1 cellular context compared by ENCODE assay signal in the genomic region with DNA sequence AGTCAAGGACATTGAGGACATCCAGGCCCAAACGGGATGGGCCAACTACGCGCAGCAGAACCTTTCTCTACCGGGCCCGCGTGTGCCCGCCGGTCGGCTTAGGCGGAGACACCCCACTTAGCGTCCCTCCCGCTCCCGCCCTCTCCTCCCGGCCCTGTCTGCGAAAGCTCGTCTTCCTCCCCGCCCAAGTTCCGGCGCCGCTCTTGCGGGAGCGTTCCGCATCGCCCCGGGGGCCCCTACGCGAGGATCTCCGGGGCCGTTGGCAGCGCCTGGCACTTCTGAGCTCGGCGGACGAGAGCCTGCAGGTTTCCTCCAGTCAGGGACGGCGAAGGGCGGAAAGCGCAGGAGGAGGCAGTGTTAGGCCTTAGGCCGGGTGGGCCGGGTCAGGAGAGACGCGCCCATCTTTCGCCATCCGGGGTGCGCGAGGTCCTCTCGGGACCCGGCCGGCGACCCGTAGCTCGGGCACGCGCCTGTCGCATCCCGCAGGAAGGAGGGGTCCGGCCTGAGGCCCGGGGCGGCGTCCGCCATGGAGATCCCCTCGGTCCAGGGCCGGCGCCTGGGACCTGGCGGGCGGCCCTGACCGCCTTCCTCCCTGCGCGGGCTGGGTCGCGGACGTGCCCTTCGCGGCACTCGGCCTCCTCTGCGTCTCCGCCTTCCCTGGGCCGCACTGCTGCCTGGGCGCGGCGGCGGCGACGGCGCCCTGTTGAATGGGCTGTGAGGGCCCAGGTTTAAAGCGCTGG.
TF ChIP-seq lines count a peak whose summit lies in the region.

Gene FEM1B, plus strand, starts transcription at position 141 of the 740 bp plus-strand sequence. CDS start 673 bp downstream, outside the sequence.

TF ChIP-seq in HepG2, 621 proteins besides CTCF, POLR2A, EP300 and RAD21 (continued from another document and continues in another):
- TF ChIP-seq, protein P1, sequence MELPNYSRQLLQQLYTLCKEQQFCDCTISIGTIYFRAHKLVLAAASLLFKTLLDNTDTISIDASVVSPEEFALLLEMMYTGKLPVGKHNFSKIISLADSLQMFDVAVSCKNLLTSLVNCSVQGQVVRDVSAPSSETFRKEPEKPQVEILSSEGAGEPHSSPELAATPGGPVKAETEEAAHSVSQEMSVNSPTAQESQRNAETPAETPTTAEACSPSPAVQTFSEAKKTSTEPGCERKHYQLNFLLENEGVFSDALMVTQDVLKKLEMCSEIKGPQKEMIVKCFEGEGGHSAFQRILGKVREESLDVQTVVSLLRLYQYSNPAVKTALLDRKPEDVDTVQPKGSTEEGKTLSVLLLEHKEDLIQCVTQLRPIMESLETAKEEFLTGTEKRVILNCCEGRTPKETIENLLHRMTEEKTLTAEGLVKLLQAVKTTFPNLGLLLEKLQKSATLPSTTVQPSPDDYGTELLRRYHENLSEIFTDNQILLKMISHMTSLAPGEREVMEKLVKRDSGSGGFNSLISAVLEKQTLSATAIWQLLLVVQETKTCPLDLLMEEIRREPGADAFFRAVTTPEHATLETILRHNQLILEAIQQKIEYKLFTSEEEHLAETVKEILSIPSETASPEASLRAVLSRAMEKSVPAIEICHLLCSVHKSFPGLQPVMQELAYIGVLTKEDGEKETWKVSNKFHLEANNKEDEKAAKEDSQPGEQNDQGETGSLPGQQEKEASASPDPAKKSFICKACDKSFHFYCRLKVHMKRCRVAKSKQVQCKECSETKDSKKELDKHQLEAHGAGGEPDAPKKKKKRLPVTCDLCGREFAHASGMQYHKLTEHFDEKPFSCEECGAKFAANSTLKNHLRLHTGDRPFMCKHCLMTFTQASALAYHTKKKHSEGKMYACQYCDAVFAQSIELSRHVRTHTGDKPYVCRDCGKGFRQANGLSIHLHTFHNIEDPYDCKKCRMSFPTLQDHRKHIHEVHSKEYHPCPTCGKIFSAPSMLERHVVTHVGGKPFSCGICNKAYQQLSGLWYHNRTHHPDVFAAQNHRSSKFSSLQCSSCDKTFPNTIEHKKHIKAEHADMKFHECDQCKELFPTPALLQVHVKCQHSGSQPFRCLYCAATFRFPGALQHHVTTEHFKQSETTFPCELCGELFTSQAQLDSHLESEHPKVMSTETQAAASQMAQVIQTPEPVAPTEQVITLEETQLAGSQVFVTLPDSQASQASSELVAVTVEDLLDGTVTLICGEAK (IDR thresholded peaks at IDR 0.05): peak; percentile 52
- TF ChIP-seq, protein P1 (CRISPR knock-in tag; IDR thresholded peaks at IDR 0.05): peak; percentile 94
- TF ChIP-seq SOX6 (IDR thresholded peaks at IDR 0.05): no peak
- peak; percentile 77 for TF ChIP-seq SOX6 (CRISPR knock-in tag; IDR thresholded peaks at IDR 0.05)
- TF ChIP-seq, protein P2, sequence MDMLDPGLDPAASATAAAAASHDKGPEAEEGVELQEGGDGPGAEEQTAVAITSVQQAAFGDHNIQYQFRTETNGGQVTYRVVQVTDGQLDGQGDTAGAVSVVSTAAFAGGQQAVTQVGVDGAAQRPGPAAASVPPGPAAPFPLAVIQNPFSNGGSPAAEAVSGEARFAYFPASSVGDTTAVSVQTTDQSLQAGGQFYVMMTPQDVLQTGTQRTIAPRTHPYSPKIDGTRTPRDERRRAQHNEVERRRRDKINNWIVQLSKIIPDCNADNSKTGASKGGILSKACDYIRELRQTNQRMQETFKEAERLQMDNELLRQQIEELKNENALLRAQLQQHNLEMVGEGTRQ (IDR thresholded peaks at IDR 0.05; ENCODE audit: low read depth, low read length): no peak
- TF ChIP-seq, protein P2 (CRISPR knock-in tag; IDR thresholded peaks at IDR 0.05; ENCODE audit: borderline replicate concordance): 0 out of 2 replicates have a peak, but pooled peaks have one; percentile 34
- no peak for TF ChIP-seq ZBTB3 (CRISPR knock-in tag; IDR thresholded peaks at IDR 0.05; ENCODE audit: borderline replicate concordance, low read depth)
- no peak for TF ChIP-seq HNRNPH1 (optimal IDR thresholded peaks at IDR 0.05; ENCODE audit: low read depth, low read length)
- TF ChIP-seq GABPB1 (CRISPR knock-in tag; IDR thresholded peaks at IDR 0.05): peak; percentile 96
- TF ChIP-seq, protein P3, sequence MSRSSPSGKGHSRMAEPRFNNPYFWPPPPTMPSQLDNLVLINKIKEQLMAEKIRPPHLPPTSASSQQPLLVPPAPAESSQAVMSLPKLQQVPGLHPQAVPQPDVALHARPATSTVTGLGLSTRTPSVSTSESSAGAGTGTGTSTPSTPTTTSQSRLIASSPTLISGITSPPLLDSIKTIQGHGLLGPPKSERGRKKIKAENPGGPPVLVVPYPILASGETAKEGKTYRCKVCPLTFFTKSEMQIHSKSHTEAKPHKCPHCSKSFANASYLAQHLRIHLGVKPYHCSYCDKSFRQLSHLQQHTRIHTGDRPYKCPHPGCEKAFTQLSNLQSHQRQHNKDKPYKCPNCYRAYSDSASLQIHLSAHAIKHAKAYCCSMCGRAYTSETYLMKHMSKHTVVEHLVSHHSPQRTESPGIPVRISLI (CRISPR knock-in tag; IDR thresholded peaks at IDR 0.05; ENCODE audit: borderline replicate concordance): peak; percentile 74; the same call in 1 of the 2 replicates
- TF ChIP-seq, protein P4, sequence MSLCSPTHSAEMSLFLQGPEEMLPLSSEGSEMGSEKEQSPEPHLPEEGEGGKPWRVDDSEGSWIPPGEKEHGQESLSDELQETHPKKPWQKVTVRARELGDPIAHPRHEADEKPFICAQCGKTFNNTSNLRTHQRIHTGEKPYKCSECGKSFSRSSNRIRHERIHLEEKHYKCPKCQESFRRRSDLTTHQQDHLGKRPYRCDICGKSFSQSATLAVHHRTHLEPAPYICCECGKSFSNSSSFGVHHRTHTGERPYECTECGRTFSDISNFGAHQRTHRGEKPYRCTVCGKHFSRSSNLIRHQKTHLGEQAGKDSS (CRISPR knock-in tag; IDR thresholded peaks at IDR 0.05; ENCODE audit: borderline replicate concordance, low read depth): peak; percentile 87; the same call in 1 of the 2 replicates
- TF ChIP-seq, protein P5, sequence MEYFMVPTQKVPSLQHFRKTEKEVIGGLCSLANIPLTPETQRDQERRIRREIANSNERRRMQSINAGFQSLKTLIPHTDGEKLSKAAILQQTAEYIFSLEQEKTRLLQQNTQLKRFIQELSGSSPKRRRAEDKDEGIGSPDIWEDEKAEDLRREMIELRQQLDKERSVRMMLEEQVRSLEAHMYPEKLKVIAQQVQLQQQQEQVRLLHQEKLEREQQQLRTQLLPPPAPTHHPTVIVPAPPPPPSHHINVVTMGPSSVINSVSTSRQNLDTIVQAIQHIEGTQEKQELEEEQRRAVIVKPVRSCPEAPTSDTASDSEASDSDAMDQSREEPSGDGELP (IDR thresholded peaks at IDR 0.05; ENCODE audit: borderline replicate concordance, low read depth): peak; percentile 8; the same call in 1 of the 2 replicates
- TF ChIP-seq ZNF205 (CRISPR knock-in tag; IDR thresholded peaks at IDR 0.05): peak; percentile 74
- no peak for TF ChIP-seq GTF3A (CRISPR knock-in tag; conservative IDR thresholded peaks at IDR 0.05)
- no peak for TF ChIP-seq RFX3 (CRISPR knock-in tag; IDR thresholded peaks at IDR 0.05)
- TF ChIP-seq GATA4 (IDR thresholded peaks at IDR 0.05; ENCODE audit: borderline replicate concordance, low read depth): peak; percentile 18
- TF ChIP-seq SRF (IDR thresholded peaks at IDR 0.05; ENCODE audit: low read depth, low read length): 0 out of 2 replicates have a peak, but pooled peaks have one; percentile 38
- TF ChIP-seq MLLT10 (CRISPR knock-in tag; IDR thresholded peaks at IDR 0.05): 0 out of 2 replicates have a peak, but pooled peaks have one; percentile 60
- TF ChIP-seq, protein P6, sequence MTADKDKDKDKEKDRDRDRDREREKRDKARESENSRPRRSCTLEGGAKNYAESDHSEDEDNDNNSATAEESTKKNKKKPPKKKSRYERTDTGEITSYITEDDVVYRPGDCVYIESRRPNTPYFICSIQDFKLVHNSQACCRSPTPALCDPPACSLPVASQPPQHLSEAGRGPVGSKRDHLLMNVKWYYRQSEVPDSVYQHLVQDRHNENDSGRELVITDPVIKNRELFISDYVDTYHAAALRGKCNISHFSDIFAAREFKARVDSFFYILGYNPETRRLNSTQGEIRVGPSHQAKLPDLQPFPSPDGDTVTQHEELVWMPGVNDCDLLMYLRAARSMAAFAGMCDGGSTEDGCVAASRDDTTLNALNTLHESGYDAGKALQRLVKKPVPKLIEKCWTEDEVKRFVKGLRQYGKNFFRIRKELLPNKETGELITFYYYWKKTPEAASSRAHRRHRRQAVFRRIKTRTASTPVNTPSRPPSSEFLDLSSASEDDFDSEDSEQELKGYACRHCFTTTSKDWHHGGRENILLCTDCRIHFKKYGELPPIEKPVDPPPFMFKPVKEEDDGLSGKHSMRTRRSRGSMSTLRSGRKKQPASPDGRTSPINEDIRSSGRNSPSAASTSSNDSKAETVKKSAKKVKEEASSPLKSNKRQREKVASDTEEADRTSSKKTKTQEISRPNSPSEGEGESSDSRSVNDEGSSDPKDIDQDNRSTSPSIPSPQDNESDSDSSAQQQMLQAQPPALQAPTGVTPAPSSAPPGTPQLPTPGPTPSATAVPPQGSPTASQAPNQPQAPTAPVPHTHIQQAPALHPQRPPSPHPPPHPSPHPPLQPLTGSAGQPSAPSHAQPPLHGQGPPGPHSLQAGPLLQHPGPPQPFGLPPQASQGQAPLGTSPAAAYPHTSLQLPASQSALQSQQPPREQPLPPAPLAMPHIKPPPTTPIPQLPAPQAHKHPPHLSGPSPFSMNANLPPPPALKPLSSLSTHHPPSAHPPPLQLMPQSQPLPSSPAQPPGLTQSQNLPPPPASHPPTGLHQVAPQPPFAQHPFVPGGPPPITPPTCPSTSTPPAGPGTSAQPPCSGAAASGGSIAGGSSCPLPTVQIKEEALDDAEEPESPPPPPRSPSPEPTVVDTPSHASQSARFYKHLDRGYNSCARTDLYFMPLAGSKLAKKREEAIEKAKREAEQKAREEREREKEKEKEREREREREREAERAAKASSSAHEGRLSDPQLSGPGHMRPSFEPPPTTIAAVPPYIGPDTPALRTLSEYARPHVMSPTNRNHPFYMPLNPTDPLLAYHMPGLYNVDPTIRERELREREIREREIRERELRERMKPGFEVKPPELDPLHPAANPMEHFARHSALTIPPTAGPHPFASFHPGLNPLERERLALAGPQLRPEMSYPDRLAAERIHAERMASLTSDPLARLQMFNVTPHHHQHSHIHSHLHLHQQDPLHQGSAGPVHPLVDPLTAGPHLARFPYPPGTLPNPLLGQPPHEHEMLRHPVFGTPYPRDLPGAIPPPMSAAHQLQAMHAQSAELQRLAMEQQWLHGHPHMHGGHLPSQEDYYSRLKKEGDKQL (CRISPR knock-in tag; IDR thresholded peaks at IDR 0.05; ENCODE audit: low read depth): no peak; the same call in none of the 2 replicates
- no peak; the same call in 1 of the 2 replicates for TF ChIP-seq NFE2 (CRISPR knock-in tag; IDR thresholded peaks at IDR 0.05)
- peak; percentile 74 for TF ChIP-seq AGO1 (IDR thresholded peaks at IDR 0.05; ENCODE audit: low read depth, low read length, poor library complexity, severe bottlenecking)
- peak; percentile 95 for TF ChIP-seq HOXD1 (CRISPR knock-in tag; IDR thresholded peaks at IDR 0.05)
- peak; percentile 88 for TF ChIP-seq NRL (CRISPR knock-in tag; IDR thresholded peaks at IDR 0.05; ENCODE audit: borderline replicate concordance)
- no peak for TF ChIP-seq MAF1 (CRISPR knock-in tag; IDR thresholded peaks at IDR 0.05; ENCODE audit: borderline replicate concordance)
- no peak for TF ChIP-seq ATF7 (IDR thresholded peaks at IDR 0.05)
- no peak; the same call in 1 of the 2 replicates for TF ChIP-seq ATF7 (CRISPR knock-in tag; IDR thresholded peaks at IDR 0.05)
- TF ChIP-seq NFKBIZ (CRISPR knock-in tag; IDR thresholded peaks at IDR 0.05): peak; percentile 73; the same call in 1 of the 2 replicates
- TF ChIP-seq ZNF232 (CRISPR knock-in tag; IDR thresholded peaks at IDR 0.05; ENCODE audit: borderline replicate concordance): peak; percentile 71; the same call in 1 of the 2 replicates
- TF ChIP-seq ZC3H13 (CRISPR knock-in tag; IDR thresholded peaks at IDR 0.05): peak; percentile 57; the same call in 1 of the 2 replicates
- no peak for TF ChIP-seq ZNF335 (CRISPR knock-in tag; IDR thresholded peaks at IDR 0.05)
- no peak for TF ChIP-seq ZBTB46 (CRISPR knock-in tag; IDR thresholded peaks at IDR 0.05; ENCODE audit: borderline replicate concordance)
- TF ChIP-seq SMAD3 (CRISPR knock-in tag; IDR thresholded peaks at IDR 0.05): no peak; the same call in 1 of the 2 replicates
- TF ChIP-seq ATAD3A (CRISPR knock-in tag; IDR thresholded peaks at IDR 0.05): no peak; the same call in 1 of the 2 replicates
